Comparison of ENCODE assay signal across 19 cellular contexts in genomic region chr13:22077205-22077683, GRCh38.
DNase-seq lines count a peak whose midpoint lies in the region; ATAC-seq lines count a peak whose summit lies in the region.
"Had no signal": no experiment of that assay in that cellular context is flagged by ENCODE, and none has a peak within 500 bp of the region (broad histone marks: within the 10 kb centered on the region; RNA-seq: fewer than 3 reads in every experiment).

No MANE protein-coding gene starts in this region.

- peaks cover 6% of the 10 kb centered on the region for H3K36me3 Mint-ChIP-seq in activated CD4-positive, alpha-beta T cell treated with anti-CD3 and anti-CD28 coated beads, Interleukin-2, amount 10 ng/mL, durations not matched to agents 24 days and 14 days (ENCODE audit: low read depth)
- H3K36me3 Mint-ChIP-seq in T-helper 2 cell treated with Interferon-gamma antibody and Interleukin-4, amounts not matched to agents 5 μg/mL and 100 μg/mL, for 36 hours (ENCODE audit: low read depth), result no peaks in the 10 kb centered on the region
- no peaks in the 10 kb centered on the region for H3K36me3 Mint-ChIP-seq in naive thymus-derived CD8-positive, alpha-beta T cell
- H3K36me3 Mint-ChIP-seq: CD14-positive monocyte had no signal

- peak in 1 of 2 donors; percentile 30 for ATAC-seq in naive thymus-derived CD8-positive, alpha-beta T cell
- ATAC-seq in HG03196 (IDR thresholded peaks at IDR 0.05; ENCODE audit: unreplicated experiment), result no peak
- ATAC-seq: body of pancreas, psoas muscle had no signal

- H3K4me1 Mint-ChIP-seq in activated CD4-positive, alpha-beta T cell treated with anti-CD3 and anti-CD28 coated beads, Interleukin-2, amount 10 ng/mL, durations not matched to agents 24 days and 14 days, result peaks cover 39% of the 10 kb centered on the region
- H3K4me1 Mint-ChIP-seq in T-helper 2 cell treated with Interferon-gamma antibody and Interleukin-4, amounts not matched to agents 5 μg/mL and 100 μg/mL, for 36 hours (ENCODE audit: low read depth), result peaks cover 29% of the 10 kb centered on the region
- peaks cover 21 to 38% (median 32%) of the 10 kb centered on the region in 4 donors for H3K4me1 Mint-ChIP-seq in naive thymus-derived CD8-positive, alpha-beta T cell
- H3K4me1 Mint-ChIP-seq: CD14-positive monocyte had no signal

- H3K27ac Mint-ChIP-seq in activated CD4-positive, alpha-beta T cell treated with anti-CD3 and anti-CD28 coated beads, Interleukin-2, amount 10 ng/mL, durations not matched to agents 24 days and 14 days, result peak overlapping the region; percentile 75
- no peak overlapping the region for H3K27ac Mint-ChIP-seq in T-helper 2 cell treated with Interferon-gamma antibody and Interleukin-4, amounts not matched to agents 5 μg/mL and 100 μg/mL, for 36 hours
- peak overlapping the region; percentile 3 to 86 (median 54) for H3K27ac Mint-ChIP-seq in naive thymus-derived CD8-positive, alpha-beta T cell
- H3K27ac Mint-ChIP-seq: activated B cell treated with CpG ODN at 0.5 μM for 24 hours, CD14-positive monocyte, HFFc6 had no signal

- no peak for DNase-seq in activated CD4-positive, alpha-beta T cell treated with anti-CD3 and anti-CD28 coated beads, Interleukin-2, amount 10 ng/mL, durations not matched to agents 24 days and 14 days
- DNase-seq in activated CD4-positive, alpha-beta T cell treated with anti-CD3 and anti-CD28 coated beads, Interleukin-2, amount 50 U/mL, for 4 hours, result no peak
- peak; percentile 33 for DNase-seq in COR-L47 (lab: John Stamatoyannopoulos, UW)
- DNase-seq in T-helper 2 cell treated with Interferon-gamma antibody and Interleukin-4, amounts not matched to agents 5 μg/mL and 100 μg/mL, for 36 hours (ENCODE audit: low spot score), result peak; percentile 10
- no peak for DNase-seq in naive thymus-derived CD8-positive, alpha-beta T cell
- DNase-seq in stimulated activated CD4-positive, alpha-beta T cell treated with anti-CD3 and anti-CD28 coated beads, Interleukin-4, amount 100 ng/mL, for 4 hours, result no peak
- no peak for DNase-seq in DMS114 treated with DMSO at 0.1 percent for 48 hours (lab: John Stamatoyannopoulos, UW; ENCODE audit: unreplicated experiment)
- DNase-seq: ACHN, activated B cell treated with CpG ODN at 0.5 μM for 24 hours, body of pancreas, DND-41, foreskin fibroblast, HFFc6, islet precursor cell, NCI-H187 treated with DMSO at 0.1 percent for 48 hours, psoas muscle, SK-N-SH had no signal

- H3K27me3 Mint-ChIP-seq in activated CD4-positive, alpha-beta T cell treated with anti-CD3 and anti-CD28 coated beads, Interleukin-2, amount 10 ng/mL, durations not matched to agents 24 days and 14 days, result no peaks in the 10 kb centered on the region
- H3K27me3 Mint-ChIP-seq in T-helper 2 cell treated with Interferon-gamma antibody and Interleukin-4, amounts not matched to agents 5 μg/mL and 100 μg/mL, for 36 hours (ENCODE audit: low read depth), result peaks cover 3% of the 10 kb centered on the region
- no peaks in the 10 kb centered on the region for H3K27me3 Mint-ChIP-seq in naive thymus-derived CD8-positive, alpha-beta T cell
- H3K27me3 Mint-ChIP-seq: activated B cell treated with CpG ODN at 0.5 μM for 24 hours had no signal

- H3K9me3 Mint-ChIP-seq in activated CD4-positive, alpha-beta T cell treated with anti-CD3 and anti-CD28 coated beads, Interleukin-2, amount 10 ng/mL, durations not matched to agents 24 days and 14 days, result peaks cover 12% of the 10 kb centered on the region
- H3K9me3 Mint-ChIP-seq in T-helper 2 cell treated with Interferon-gamma antibody and Interleukin-4, amounts not matched to agents 5 μg/mL and 100 μg/mL, for 36 hours, result peaks cover 8% of the 10 kb centered on the region
- no peaks in the 10 kb centered on the region for H3K9me3 Mint-ChIP-seq in naive thymus-derived CD8-positive, alpha-beta T cell
- H3K9me3 Mint-ChIP-seq: activated B cell treated with CpG ODN at 0.5 μM for 24 hours had no signal

- POLR2A ChIA-PET in naive thymus-derived CD8-positive, alpha-beta T cell (lab: Charles Lee), result interaction anchor here (0.9 kb wide), 1 partner anchor 12 kb away, joined by 3 read pairs; no protein-coding TSS in a partner anchor

- peak overlapping the region; percentile 33 for H3K4me3 Mint-ChIP-seq in activated CD4-positive, alpha-beta T cell treated with anti-CD3 and anti-CD28 coated beads, Interleukin-2, amount 10 ng/mL, durations not matched to agents 24 days and 14 days
- no peak overlapping the region for H3K4me3 Mint-ChIP-seq in T-helper 2 cell treated with Interferon-gamma antibody and Interleukin-4, amounts not matched to agents 5 μg/mL and 100 μg/mL, for 36 hours
- H3K4me3 Mint-ChIP-seq in naive thymus-derived CD8-positive, alpha-beta T cell, result peak overlapping the region in 7 of 10 donors; percentile 1 to 41 (median 26)
- H3K4me3 Mint-ChIP-seq: activated B cell treated with CpG ODN at 0.5 μM for 24 hours, CD14-positive monocyte, HFFc6 had no signal

- intact Hi-C loops in activated CD4-positive, alpha-beta T cell treated with anti-CD3 and anti-CD28 coated beads, Interleukin-2, amount 10 ng/mL, durations not matched to agents 24 days and 14 days (cut with micrococcal nuclease), result loop anchor here (1.0 kb wide), 2 partner anchors 37 to 85 kb away; no protein-coding TSS in a partner anchor

Comparison
In these comparisons a context has a peak if more than half of its experiments do, and no peak if none do; other contexts are left out.
1. DNase-seq: peak in COR-L47 (single experiment) and T-helper 2 cell treated with Interferon-gamma antibody and Interleukin-4, amounts not matched to agents 5 μg/mL and 100 μg/mL, for 36 hours (single experiment); none in activated CD4-positive, alpha-beta T cell treated with anti-CD3 and anti-CD28 coated beads, Interleukin-2, amount 10 ng/mL, durations not matched to agents 24 days and 14 days (single experiment), activated CD4-positive, alpha-beta T cell treated with anti-CD3 and anti-CD28 coated beads, Interleukin-2, amount 50 U/mL, for 4 hours (0 of 2), naive thymus-derived CD8-positive, alpha-beta T cell (0 of 10), stimulated activated CD4-positive, alpha-beta T cell treated with anti-CD3 and anti-CD28 coated beads, Interleukin-4, amount 100 ng/mL, for 4 hours (0 of 2) and DMS114 treated with DMSO at 0.1 percent for 48 hours (single experiment).